ENCODE assay signal across 17 cellular contexts in the genomic region with DNA sequence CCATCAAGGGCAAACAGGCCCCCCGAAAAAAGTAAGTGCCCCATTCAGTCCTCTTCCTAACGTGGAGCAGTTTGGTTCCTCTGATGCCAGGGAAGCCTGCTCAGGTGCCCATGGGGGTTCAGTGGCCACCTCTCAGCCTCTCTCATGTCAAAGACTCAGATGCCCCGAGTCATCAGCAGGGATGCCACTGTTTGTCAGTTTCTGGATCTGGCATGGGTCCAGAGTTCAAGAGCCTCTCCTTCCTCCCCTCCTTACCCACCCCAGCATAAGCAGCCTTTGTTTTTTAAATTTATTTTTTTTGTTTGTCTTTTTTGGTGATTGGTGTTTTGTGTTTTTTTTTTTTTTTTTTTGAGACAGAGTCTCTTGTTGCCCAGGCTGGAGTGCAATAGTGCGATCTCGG. TPM values are rescaled to one million over a fixed set of nuclear protein-coding genes. Genes with fewer than 3 reads are reported as not detected.
DNase-seq lines count a peak whose midpoint lies in the region; TF ChIP-seq lines count a peak whose summit lies in the region.
"Had no signal": no experiment of that assay in that cellular context is flagged by ENCODE, and none has a peak within 500 bp of the region (broad histone marks: within the 10 kb centered on the region; RNA-seq: fewer than 3 reads in every experiment).

No MANE protein-coding gene starts in this region.

- H3K4me1 Mint-ChIP-seq in activated T-cell treated with anti-CD3 and anti-CD28 coated beads, Interleukin-2, amount 50 U/mL, for 24 hours (ENCODE audit: low read depth) = peaks cover 30% of the 10 kb centered on the region
- H3K4me1 Mint-ChIP-seq in activated T-helper 1 cell treated with anti-CD3 and anti-CD28 coated beads, Interleukin-12 subunit alpha, Interleukin-12 subunit beta, Interleukin-2, Interleukin-4 antibody, amounts not matched to agents 30 ng/mL and 10 ng/mL and 1 ng/mL, durations not matched to agents 14 hours and 24 hours and 36 hours (ENCODE audit: low read depth) = peaks cover 13% of the 10 kb centered on the region

- H2BK120ac ChIP-seq in mesenchymal stem cell (ENCODE audit: low read depth, low read length) = no peak overlapping the region

- peaks cover 0 to 52% of the 10 kb centered on the region in 2 donors for H3K36me3 ChIP-seq in vagina
- H3K36me3 ChIP-seq in mesenchymal stem cell (ENCODE audit: control insufficient read depth in 1 of 2, insufficient read depth in 2 of 2, low read depth in 1 of 2, low read length in 2 of 2) = peaks cover 61 to 66% of the 10 kb centered on the region in 2 experiments

- no peak overlapping the region for H4K91ac ChIP-seq in mesenchymal stem cell (ENCODE audit: low read length)

- H2AK5ac ChIP-seq in mesenchymal stem cell (ENCODE audit: low read length, severe bottlenecking) = no peak overlapping the region

- peak overlapping the region; percentile 71 for H3K27ac ChIP-seq in vagina
- H3K27ac ChIP-seq in mesenchymal stem cell (ENCODE audit: low read length, poor library complexity, severe bottlenecking) = no peak overlapping the region
- H3K27ac ChIP-seq: A549, BLaER1, HL-60 had no signal

- H2AFZ ChIP-seq in mesenchymal stem cell (ENCODE audit: low read depth, low read length) = no peak overlapping the region

- H3K9me3 Mint-ChIP-seq in activated T-cell treated with anti-CD3 and anti-CD28 coated beads, Interleukin-2, amount 50 U/mL, for 24 hours = no peaks in the 10 kb centered on the region
- H3K9me3 Mint-ChIP-seq in activated T-helper 1 cell treated with anti-CD3 and anti-CD28 coated beads, Interleukin-12 subunit alpha, Interleukin-12 subunit beta, Interleukin-2, Interleukin-4 antibody, amounts not matched to agents 30 ng/mL and 10 ng/mL and 1 ng/mL, durations not matched to agents 14 hours and 24 hours and 36 hours = no peaks in the 10 kb centered on the region
- H3K9me3 Mint-ChIP-seq: CD4-positive, alpha-beta memory T cell had no signal

- H3K36me3 Mint-ChIP-seq in activated T-cell treated with anti-CD3 and anti-CD28 coated beads, Interleukin-2, amount 50 U/mL, for 24 hours (ENCODE audit: low read depth) = peaks cover 88% of the 10 kb centered on the region
- peaks cover 49% of the 10 kb centered on the region for H3K36me3 Mint-ChIP-seq in activated T-helper 1 cell treated with anti-CD3 and anti-CD28 coated beads, Interleukin-12 subunit alpha, Interleukin-12 subunit beta, Interleukin-2, Interleukin-4 antibody, amounts not matched to agents 30 ng/mL and 10 ng/mL and 1 ng/mL, durations not matched to agents 14 hours and 24 hours and 36 hours (ENCODE audit: low read depth)

- H3K4me3 ChIP-seq in vagina = no peak overlapping the region
- no peak overlapping the region for H3K4me3 ChIP-seq in mesenchymal stem cell (ENCODE audit: insufficient read depth in 1 of 2, low read depth in 1 of 2, low read length in 2 of 2)
- H3K4me3 ChIP-seq: A549, BLaER1 had no signal

- H3K27me3 Mint-ChIP-seq in activated T-cell treated with anti-CD3 and anti-CD28 coated beads, Interleukin-2, amount 50 U/mL, for 24 hours = no peaks in the 10 kb centered on the region
- H3K27me3 Mint-ChIP-seq in activated T-helper 1 cell treated with anti-CD3 and anti-CD28 coated beads, Interleukin-12 subunit alpha, Interleukin-12 subunit beta, Interleukin-2, Interleukin-4 antibody, amounts not matched to agents 30 ng/mL and 10 ng/mL and 1 ng/mL, durations not matched to agents 14 hours and 24 hours and 36 hours (ENCODE audit: insufficient read depth) = no peaks in the 10 kb centered on the region
- H3K27me3 Mint-ChIP-seq: CD4-positive, alpha-beta memory T cell had no signal

- H3K27me3 ChIP-seq in vagina = no peaks in the 10 kb centered on the region
- H3K27me3 ChIP-seq in mesenchymal stem cell (ENCODE audit: control insufficient read depth in 1 of 2, insufficient read depth in 1 of 2, low read length in 2 of 2) = no peaks in the 10 kb centered on the region
- H3K27me3 ChIP-seq: BLaER1 had no signal

- DNase-seq in activated T-cell treated with anti-CD3 and anti-CD28 coated beads, Interleukin-2, amount 50 U/mL, for 24 hours = no peak
- no peak for DNase-seq in activated T-cell treated with anti-CD3 and anti-CD28 coated beads, Interleukin-2, amount 50 U/mL, for 48 hours
- no peak for DNase-seq in activated T-helper 1 cell treated with anti-CD3 and anti-CD28 coated beads, Interleukin-12 subunit alpha, Interleukin-12 subunit beta, Interleukin-2, Interleukin-4 antibody, amounts not matched to agents 30 ng/mL and 10 ng/mL and 1 ng/mL, durations not matched to agents 14 hours and 24 hours and 36 hours (ENCODE audit: low spot score)
- DNase-seq in medulla oblongata (ENCODE audit: extremely low spot score) (peak; percentile 30), vagina (ENCODE audit: extremely low spot score in 2 of 2) (no peak), mesenchymal stem cell (no peak), NCI-H2107 (lab: John Stamatoyannopoulos, UW) (no peak)
- DNase-seq: CD4-positive, alpha-beta memory T cell; DMS153; GDM1; H7; NCI-H1417 treated with DMSO at 0.1 percent for 48 hours; NCI-H187 treated with DMSO at 0.1 percent for 48 hours; PC-3 had no signal

- H3K14ac ChIP-seq in mesenchymal stem cell (ENCODE audit: low read length in 2 of 2) = no peak overlapping the region

- peaks cover 16% of the 10 kb centered on the region for H3K79me1 ChIP-seq in mesenchymal stem cell (replicated peaks; ENCODE audit: low read length, poor library complexity, severe bottlenecking)

- 97% methylated on average over 5 of the region's 5 CpGs for WGBS in mesenchymal stem cell

- H3K4me2 ChIP-seq in mesenchymal stem cell (ENCODE audit: low read length, poor library complexity, severe bottlenecking) = no peak overlapping the region
- H3K4me2 ChIP-seq: A549, BLaER1 had no signal

- H2BK5ac ChIP-seq in mesenchymal stem cell (ENCODE audit: low read depth, low read length, poor library complexity, severe bottlenecking) = no peak overlapping the region

- H3K4ac ChIP-seq in mesenchymal stem cell (ENCODE audit: low read depth in 1 of 2, low read length in 2 of 2) = no peak overlapping the region

- peaks cover 95% of the 10 kb centered on the region for H3K4me1 ChIP-seq in vagina
- peaks cover 29% of the 10 kb centered on the region for H3K4me1 ChIP-seq in mesenchymal stem cell (ENCODE audit: control insufficient read depth, insufficient read depth, low read depth, low read length)

- no peak for TF ChIP-seq CTCF in vagina (IDR thresholded peaks at IDR 0.05)

- no peak overlapping the region for H3K4me3 Mint-ChIP-seq in activated T-cell treated with anti-CD3 and anti-CD28 coated beads, Interleukin-2, amount 50 U/mL, for 24 hours
- H3K4me3 Mint-ChIP-seq in activated T-helper 1 cell treated with anti-CD3 and anti-CD28 coated beads, Interleukin-12 subunit alpha, Interleukin-12 subunit beta, Interleukin-2, Interleukin-4 antibody, amounts not matched to agents 30 ng/mL and 10 ng/mL and 1 ng/mL, durations not matched to agents 14 hours and 24 hours and 36 hours = no peak overlapping the region
- H3K4me3 Mint-ChIP-seq: CD4-positive, alpha-beta memory T cell had no signal

- peak overlapping the region; percentile 20 for H3K27ac Mint-ChIP-seq in activated T-cell treated with anti-CD3 and anti-CD28 coated beads, Interleukin-2, amount 50 U/mL, for 24 hours
- peak overlapping the region; percentile 43 for H3K27ac Mint-ChIP-seq in activated T-helper 1 cell treated with anti-CD3 and anti-CD28 coated beads, Interleukin-12 subunit alpha, Interleukin-12 subunit beta, Interleukin-2, Interleukin-4 antibody, amounts not matched to agents 30 ng/mL and 10 ng/mL and 1 ng/mL, durations not matched to agents 14 hours and 24 hours and 36 hours

- TF ChIP-seq POLR2A in vagina (IDR thresholded peaks at IDR 0.05) = no peak

- H2BK12ac ChIP-seq in mesenchymal stem cell (ENCODE audit: low read length in 2 of 2) = no peak overlapping the region

- H4K8ac ChIP-seq in mesenchymal stem cell (ENCODE audit: low read length) = no peak overlapping the region

- H3K18ac ChIP-seq in mesenchymal stem cell (ENCODE audit: low read depth in 1 of 2, low read length in 2 of 2) = no peak overlapping the region

- no peak overlapping the region for H3K9ac ChIP-seq in mesenchymal stem cell (ENCODE audit: low read length)
- H3K9ac ChIP-seq: BLaER1 had no signal

- H2BK15ac ChIP-seq in mesenchymal stem cell (ENCODE audit: low read depth, poor library complexity, severe bottlenecking) = no peak overlapping the region

- no peak overlapping the region for H3K23ac ChIP-seq in mesenchymal stem cell (ENCODE audit: low read length in 2 of 2)

- H3K9me3 ChIP-seq in vagina = no peaks in the 10 kb centered on the region
- H3K9me3 ChIP-seq in mesenchymal stem cell (ENCODE audit: control insufficient read depth, low read length) = no peaks in the 10 kb centered on the region
- H3K9me3 ChIP-seq: A549, BLaER1 had no signal

- intact Hi-C loops in activated T-helper 1 cell treated with anti-CD3 and anti-CD28 coated beads, Interleukin-12 subunit alpha, Interleukin-12 subunit beta, Interleukin-2, Interleukin-4 antibody, amounts not matched to agents 30 ng/mL and 10 ng/mL and 1 ng/mL, durations not matched to agents 14 hours and 24 hours and 36 hours (cut with micrococcal nuclease) = no loop called here
- intact Hi-C loops in vagina (cut with DNase I) = no loop called here

RNA-seq across cellular contexts. Expression of gene KMT5A, which starts 11.3 kb away (rescaled TPM):
- 69.1 and 70.1 TPM in 2 replicates for total RNA-seq in activated T-helper 1 cell treated with anti-CD3 and anti-CD28 coated beads, Interleukin-12 subunit alpha, Interleukin-12 subunit beta, Interleukin-2, Interleukin-4 antibody, amounts not matched to agents 30 ng/mL and 10 ng/mL and 1 ng/mL, durations not matched to agents 14 hours and 24 hours and 36 hours
- 42.2 TPM for total RNA-seq in vagina
- polyA plus RNA-seq in mesenchymal stem cell (2013, experiment 1 of 2) = 47.0 TPM
- 48.9 TPM for polyA plus RNA-seq in mesenchymal stem cell (2013, experiment 2 of 2)

RNA-seq across cellular contexts. Expression of gene SBNO1, which starts 30.6 kb away (rescaled TPM):
- total RNA-seq in activated T-helper 1 cell treated with anti-CD3 and anti-CD28 coated beads, Interleukin-12 subunit alpha, Interleukin-12 subunit beta, Interleukin-2, Interleukin-4 antibody, amounts not matched to agents 30 ng/mL and 10 ng/mL and 1 ng/mL, durations not matched to agents 14 hours and 24 hours and 36 hours = 51.6 and 52.8 TPM in 2 replicates
- 15.0 TPM for total RNA-seq in vagina
- polyA plus RNA-seq in mesenchymal stem cell (2013, experiment 1 of 2) = 21.8 TPM
- 21.4 TPM for polyA plus RNA-seq in mesenchymal stem cell (2013, experiment 2 of 2)

RNA-seq across cellular contexts. Expression of gene RILPL2, which starts 41.2 kb away (rescaled TPM):
- total RNA-seq in activated T-helper 1 cell treated with anti-CD3 and anti-CD28 coated beads, Interleukin-12 subunit alpha, Interleukin-12 subunit beta, Interleukin-2, Interleukin-4 antibody, amounts not matched to agents 30 ng/mL and 10 ng/mL and 1 ng/mL, durations not matched to agents 14 hours and 24 hours and 36 hours = 20.1 and 20.6 TPM in 2 replicates
- 9.6 TPM for total RNA-seq in vagina
- 5.2 TPM for polyA plus RNA-seq in mesenchymal stem cell (2013, experiment 1 of 2)
- 5.5 TPM for polyA plus RNA-seq in mesenchymal stem cell (2013, experiment 2 of 2)
